In the genomic region with DNA sequence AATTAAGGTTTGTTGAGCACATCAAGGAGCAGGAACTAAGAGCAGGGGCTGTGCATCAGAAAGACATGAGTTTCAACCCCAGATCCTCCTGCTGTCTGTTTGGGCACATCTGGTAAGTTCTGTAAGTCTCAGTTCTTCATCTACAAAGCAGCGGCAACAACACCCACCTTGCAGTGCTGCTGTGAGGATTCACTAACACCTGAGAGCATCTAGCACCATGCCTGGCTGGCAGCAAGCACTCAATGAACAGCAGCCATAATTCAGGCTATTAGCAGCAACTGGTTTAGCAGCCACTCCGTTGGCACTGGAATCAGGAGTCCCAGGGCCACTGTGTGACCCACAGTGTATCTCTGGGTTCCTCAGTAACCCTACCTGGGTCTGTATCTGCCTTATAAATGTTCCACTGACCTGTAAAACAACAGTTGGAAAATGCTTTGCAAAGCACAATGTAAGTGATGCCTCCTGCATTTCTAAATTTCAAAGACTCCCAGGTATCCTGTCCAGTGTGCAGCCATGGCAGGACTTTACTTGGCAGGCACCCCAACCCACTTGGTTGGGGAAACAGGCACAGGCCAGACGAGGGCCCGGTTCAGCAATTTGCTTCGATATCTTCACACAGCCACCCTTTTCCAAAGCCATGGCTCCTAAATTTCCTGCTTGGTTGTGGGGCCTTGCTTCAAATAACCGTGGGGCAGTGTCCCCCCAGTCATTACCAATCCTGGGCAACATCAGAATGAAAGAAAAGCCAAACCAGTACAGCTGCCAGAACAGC, we compare ENCODE assay signal across 19 cellular contexts. TPM values are rescaled to one million over a fixed set of nuclear protein-coding genes. Genes with fewer than 3 reads are reported as not detected.
DNase-seq lines count a peak whose midpoint lies in the region; ATAC-seq, FAIRE-seq and TF ChIP-seq lines count a peak whose summit lies in the region.
"Had no signal": no experiment of that assay in that cellular context is flagged by ENCODE, and none has a peak within 500 bp of the region (broad histone marks: within the 10 kb centered on the region; RNA-seq: fewer than 3 reads in every experiment).

No MANE protein-coding gene starts in this region.

- POLR2A ChIA-PET in CD4-positive, alpha-beta T cell (lab: Charles Lee), result no interaction called here

- no peak overlapping the region for H3K4ac ChIP-seq in neuronal stem cell (ENCODE audit: low read length)

- H4K8ac ChIP-seq in neuronal stem cell (ENCODE audit: low read depth, low read length), result no peak overlapping the region

- ATAC-seq in CD4-positive, alpha-beta T cell (ENCODE audit: poor library complexity), result no peak
- ATAC-seq: activated CD8-positive, alpha-beta T cell treated with anti-CD3 and anti-CD28 coated beads, Interleukin-2, amount 10 ng/mL, durations not matched to agents 7 days and 5 days; pancreas had no signal

- no peak overlapping the region for H2BK120ac ChIP-seq in neuronal stem cell (ENCODE audit: low read depth, low read length)

- H3K36me3 ChIP-seq in Karpas-422 (ENCODE audit: insufficient read depth, low read length) (no peaks in the 10 kb centered on the region), neuronal stem cell (replicated peaks in 1 of 2; ENCODE audit: control insufficient read depth in 2 of 2, insufficient read depth in 2 of 2, low read length in 2 of 2) (peaks cover 3 to 16% of the 10 kb centered on the region in 2 donors), mammary epithelial cell (ENCODE audit: insufficient read depth, low read length) (no peaks in the 10 kb centered on the region)
- H3K36me3 ChIP-seq: adrenal gland, pancreas had no signal

- no peaks in the 10 kb centered on the region for H3K27me3 ChIP-seq in CD4-positive, alpha-beta T cell (ENCODE audit: control insufficient read depth, insufficient read depth, low read length)
- H3K27me3 ChIP-seq in Karpas-422 (ENCODE audit: low read length), result no peaks in the 10 kb centered on the region
- no peaks in the 10 kb centered on the region for H3K27me3 ChIP-seq in neuronal stem cell (ENCODE audit: control insufficient read depth in 3 of 3, insufficient read depth in 3 of 3, low read depth in 1 of 3, low read length in 3 of 3)
- no peaks in the 10 kb centered on the region for H3K27me3 ChIP-seq in mammary epithelial cell (ENCODE audit: insufficient read depth, low read length)
- H3K27me3 ChIP-seq: adrenal gland, pancreas had no signal

- in situ Hi-C loops in mammary epithelial cell (cut with MboI; ENCODE audit: low sequenced_read_pairs in 2 of 2), result no loop called here

- no peak overlapping the region for H3K4me3 ChIP-seq in Karpas-422 (ENCODE audit: low read length)
- no peak overlapping the region for H3K4me3 ChIP-seq in neuronal stem cell (ENCODE audit: low read length in 2 of 2)
- H3K4me3 ChIP-seq in mammary epithelial cell (replicated peaks in 1 of 3; ENCODE audit: insufficient read depth in 1 of 3, low read depth in 2 of 3, low read length in 3 of 3), result no peak overlapping the region
- H3K4me3 ChIP-seq: adrenal gland, pancreas, PC-9 had no signal

- no peak overlapping the region for H2BK15ac ChIP-seq in neuronal stem cell (ENCODE audit: low read length)

- H3K18ac ChIP-seq in neuronal stem cell (ENCODE audit: low read length), result peak overlapping the region; percentile 44

- BruUV-seq in mammary epithelial cell (replicated peaks; lab: Mats Ljungman, UMichigan), result no TSS peak

- dilution Hi-C loops in mammary epithelial cell (cut with HindIII; ENCODE audit: low sequenced_read_pairs), result loop anchor here (5.0 kb wide), 4 partner anchors 42 to 117 kb away; partner anchors contain the start of genes COG4 and SF3B3

- H3K36me3 Mint-ChIP-seq in CD4-positive, alpha-beta T cell (ENCODE audit: low read depth), result peaks cover 14% of the 10 kb centered on the region
- H3K36me3 Mint-ChIP-seq in chondrocyte (ENCODE audit: low read depth), result no peaks in the 10 kb centered on the region

- no peak overlapping the region for H3K27ac ChIP-seq in CD4-positive, alpha-beta T cell (ENCODE audit: low read depth, low read length)
- H3K27ac ChIP-seq in Karpas-422 (ENCODE audit: low read length), result peak overlapping the region; percentile 99
- H3K27ac ChIP-seq in neuronal stem cell (replicated peaks; ENCODE audit: low read length), result no peak overlapping the region
- no peak overlapping the region for H3K27ac ChIP-seq in mammary epithelial cell (ENCODE audit: insufficient read depth, low read depth, low read length)
- H3K27ac ChIP-seq: KMS-11, pancreas, PC-9 had no signal

- H4K91ac ChIP-seq in neuronal stem cell (ENCODE audit: low read depth, low read length, poor library complexity), result no peak overlapping the region

- H3K9ac ChIP-seq in Karpas-422 (ENCODE audit: low read length) (peak overlapping the region; percentile 29), neuronal stem cell (ENCODE audit: low read depth, low read length, poor library complexity) (peak overlapping the region; percentile 61), mammary epithelial cell (ENCODE audit: insufficient read depth, low read length) (no peak overlapping the region)
- H3K9ac ChIP-seq: KMS-11 had no signal

- H3K4me1 Mint-ChIP-seq in CD4-positive, alpha-beta T cell (ENCODE audit: low read depth), result peaks cover 83% of the 10 kb centered on the region
- H3K4me1 Mint-ChIP-seq in chondrocyte (ENCODE audit: low read depth), result peaks cover 81% of the 10 kb centered on the region

- intact Hi-C loops in CD4-positive, alpha-beta T cell (cut with DNase I, micrococcal nuclease), result loop anchor here (5.0 kb wide), 3 partner anchors 32 to 368 kb away; partner anchors contain the start of genes COG4 (in 1 of the 2), SF3B3 (in 1 of the 2) and VAC14 (in 1 of the 2)
- intact Hi-C loops in mammary epithelial cell (cut with micrococcal nuclease), result loop anchor here (5.0 kb wide), 1 partner anchor 88 kb away; the partner anchor contains the start of genes COG4 and SF3B3

- H3K23ac ChIP-seq in neuronal stem cell (ENCODE audit: low read depth, low read length, poor library complexity), result peak overlapping the region; percentile 34

- no peak overlapping the region for H2AFZ ChIP-seq in Karpas-422 (ENCODE audit: low read length)
- H2AFZ ChIP-seq in neuronal stem cell (ENCODE audit: low read length), result no peak overlapping the region
- H2AFZ ChIP-seq in mammary epithelial cell (ENCODE audit: low read depth, low read length), result no peak overlapping the region
- H2AFZ ChIP-seq: PC-9 had no signal

- H3K27me3 Mint-ChIP-seq in CD4-positive, alpha-beta T cell, result no peaks in the 10 kb centered on the region
- no peaks in the 10 kb centered on the region for H3K27me3 Mint-ChIP-seq in chondrocyte (ENCODE audit: low read depth)

- H4K20me1 ChIP-seq in Karpas-422 (ENCODE audit: insufficient read depth, low read depth, low read length), result peaks cover 4% of the 10 kb centered on the region; the same call in 1 of the 2 replicates
- no peaks in the 10 kb centered on the region for H4K20me1 ChIP-seq in mammary epithelial cell (ENCODE audit: insufficient read depth, low read length)

- H3K79me2 ChIP-seq in Karpas-422 (ENCODE audit: low read length), result peaks cover 50% of the 10 kb centered on the region
- peaks cover 37% of the 10 kb centered on the region for H3K79me2 ChIP-seq in mammary epithelial cell (ENCODE audit: insufficient read depth, low read length)

- no peaks in the 10 kb centered on the region for H3K9me3 ChIP-seq in CD4-positive, alpha-beta T cell (ENCODE audit: control insufficient read depth, low read length)
- H3K9me3 ChIP-seq in Karpas-422 (ENCODE audit: low read length) (no peaks in the 10 kb centered on the region), neuronal stem cell (replicated peaks in 1 of 2; ENCODE audit: control insufficient read depth in 2 of 2, insufficient read depth in 1 of 2, low read depth in 1 of 2, low read length in 2 of 2) (no peaks in the 10 kb centered on the region), mammary epithelial cell (replicated peaks; ENCODE audit: insufficient read depth, low read length) (no peaks in the 10 kb centered on the region)
- H3K9me3 ChIP-seq: adrenal gland, pancreas had no signal

- CTCF ChIA-PET in CD4-positive, alpha-beta T cell (lab: Charles Lee), result interaction anchor here (0.6 kb wide), 1 partner anchor 820 kb away, joined by 3 read pairs; no protein-coding TSS in a partner anchor
- CTCF ChIA-PET in mammary epithelial cell (lab: Charles Lee; ENCODE audit: low non-redundant PET), result no interaction called here

- no peaks in the 10 kb centered on the region for H3K9me3 Mint-ChIP-seq in CD4-positive, alpha-beta T cell
- H3K9me3 Mint-ChIP-seq in chondrocyte (ENCODE audit: low read depth), result no peaks in the 10 kb centered on the region
- H3K9me3 Mint-ChIP-seq: activated T-helper 1 cell treated with anti-CD3 and anti-CD28 coated beads, Interleukin-12 subunit alpha, Interleukin-12 subunit beta, Interleukin-2, Interleukin-4 antibody, amounts not matched to agents 30 ng/mL and 10 ng/mL and 1 ng/mL, durations not matched to agents 14 hours and 24 hours and 36 hours had no signal

- FAIRE-seq in GM12892 (lab: Jason Lieb, UNC), result no peak
- FAIRE-seq: D721Med, pancreas had no signal

- H3K4me1 ChIP-seq in Karpas-422 (ENCODE audit: low read length) (peaks cover 76% of the 10 kb centered on the region), neuronal stem cell (ENCODE audit: control insufficient read depth in 2 of 2, insufficient read depth in 1 of 2, low read depth in 1 of 2, low read length in 2 of 2) (peaks cover 30 to 39% of the 10 kb centered on the region in 2 donors), mammary epithelial cell (ENCODE audit: insufficient read depth, low read length) (peaks cover 40% of the 10 kb centered on the region)

- H3K9me2 ChIP-seq in Karpas-422 (replicated peaks; ENCODE audit: insufficient read depth, low read length), result no peaks in the 10 kb centered on the region

- H2BK12ac ChIP-seq in neuronal stem cell (ENCODE audit: low read length), result no peak overlapping the region

- no peak for DNase-seq in CD4-positive, alpha-beta T cell
- DNase-seq in Karpas-422, result no peak
- DNase-seq in chondrocyte (ENCODE audit: low spot score), result no peak
- DNase-seq in neuronal stem cell (ENCODE audit: low spot score), result no peak
- DNase-seq in GM12892 (ENCODE audit: insufficient read length), result no peak
- DNase-seq in mammary epithelial cell, result no peak
- DNase-seq in occipital lobe (lab: John Stamatoyannopoulos, UW), result no peak
- DNase-seq in NCI-H2107 (lab: John Stamatoyannopoulos, UW), result no peak
- DNase-seq: activated CD8-positive, alpha-beta T cell treated with anti-CD3 and anti-CD28 coated beads, Interleukin-2, amount 10 ng/mL, durations not matched to agents 7 days and 5 days; adrenal gland; cerebellar nuclear complex; NCI-H1694; NCI-H446 treated with DMSO at 0.1 percent for 48 hours; pancreas; PC-9; stimulated activated CD4-positive, alpha-beta T cell treated with anti-CD3 and anti-CD28 coated beads, Interleukin-15, amount 100 ng/mL, for 24 hours had no signal

- no peak overlapping the region for H2AK5ac ChIP-seq in neuronal stem cell (ENCODE audit: low read depth, low read length)

- H3K27ac Mint-ChIP-seq in CD4-positive, alpha-beta T cell, result peak overlapping the region; percentile 86
- H3K27ac Mint-ChIP-seq in chondrocyte (ENCODE audit: unreplicated experiment), result peak overlapping the region; percentile 95
- H3K27ac Mint-ChIP-seq: activated CD8-positive, alpha-beta T cell treated with anti-CD3 and anti-CD28 coated beads, Interleukin-2, amount 10 ng/mL, durations not matched to agents 7 days and 5 days; activated T-helper 1 cell treated with anti-CD3 and anti-CD28 coated beads, Interleukin-12 subunit alpha, Interleukin-12 subunit beta, Interleukin-2, Interleukin-4 antibody, amounts not matched to agents 30 ng/mL and 10 ng/mL and 1 ng/mL, durations not matched to agents 14 hours and 24 hours and 36 hours had no signal

- TF ChIP-seq POLR2A in GM12892 (IDR thresholded peaks at IDR 0.05; ENCODE audit: low read depth, low read length), result no peak

- H2BK5ac ChIP-seq in neuronal stem cell (ENCODE audit: low read length), result no peak overlapping the region

- WGBS in neuronal stem cell (ENCODE audit: extremely low coverage in 2 of 2, insufficient read length in 2 of 2, insufficient replicate concordance in 1 of 2), 2 donors, result no CpG with 5 or more reads among the region's 6 CpGs
- 71% methylated on average over 6 of the region's 6 CpGs for WGBS in mammary epithelial cell (ENCODE audit: low coverage, missing lambda C conversion rate)

- peak overlapping the region; percentile 34 for H3K4me3 Mint-ChIP-seq in CD4-positive, alpha-beta T cell
- H3K4me3 Mint-ChIP-seq in chondrocyte (ENCODE audit: unreplicated experiment), result no peak overlapping the region
- H3K4me3 Mint-ChIP-seq: activated CD8-positive, alpha-beta T cell treated with anti-CD3 and anti-CD28 coated beads, Interleukin-2, amount 10 ng/mL, durations not matched to agents 7 days and 5 days; activated T-helper 1 cell treated with anti-CD3 and anti-CD28 coated beads, Interleukin-12 subunit alpha, Interleukin-12 subunit beta, Interleukin-2, Interleukin-4 antibody, amounts not matched to agents 30 ng/mL and 10 ng/mL and 1 ng/mL, durations not matched to agents 14 hours and 24 hours and 36 hours had no signal

- H3K4me2 ChIP-seq in Karpas-422 (ENCODE audit: low read depth, low read length, poor library complexity, severe bottlenecking) (peak overlapping the region; percentile 72), neuronal stem cell (ENCODE audit: insufficient read depth, low read length, poor library complexity, severe bottlenecking) (no peak overlapping the region), mammary epithelial cell (ENCODE audit: insufficient read depth, low read depth, low read length) (no peak overlapping the region)
- H3K4me2 ChIP-seq: PC-9 had no signal

- H3K14ac ChIP-seq in neuronal stem cell (ENCODE audit: low read length), result no peak overlapping the region

- peaks cover 8% of the 10 kb centered on the region for H3K79me1 ChIP-seq in neuronal stem cell (ENCODE audit: low read depth, low read length)

- TF ChIP-seq CTCF in CD4-positive, alpha-beta T cell (IDR thresholded peaks at IDR 0.05), result no peak
- TF ChIP-seq CTCF in chondrocyte (IDR thresholded peaks at IDR 0.05), result no peak
- no peak for TF ChIP-seq CTCF in mammary epithelial cell (conservative IDR thresholded peaks at IDR 0.05 in 1 of 2, IDR thresholded peaks at IDR 0.05 in 1 of 2; ENCODE audit: extremely low read depth in 1 of 2, insufficient read depth in 1 of 2, low read depth in 1 of 2, low read length in 2 of 2)

RNA-seq across cellular contexts. Expression of gene ST3GAL2, which starts 4.2 kb away (rescaled TPM):
- 10 to 100 TPM in 1 of 2 experiments, 1 to 10 TPM in 1; 9.8 to 11.1 TPM for total RNA-seq in CD4-positive, alpha-beta T cell
- total RNA-seq in Karpas-422 (2014; rRNA removed; shearing (Covaris generic); ENCODE audit: low replicate concordance), result 48.1 and 62.4 TPM in 2 replicates
- total RNA-seq in chondrocyte, result 71.9 to 76.4 TPM (median 72.1 TPM) in 3 replicates
- 21.9 TPM for polyA plus RNA-seq in neuronal stem cell (2013, experiment 1 of 2)
- polyA plus RNA-seq in neuronal stem cell (2013, experiment 2 of 2), result 23.3 TPM
- polyA plus RNA-seq in GM12892 (2012; ENCODE audit: missing spikeins), result 37.6 TPM
- total RNA-seq in mammary epithelial cell, result 10 to 100 TPM; 14.0 to 14.5 TPM
- 7.9 TPM for polyA plus RNA-seq in mammary epithelial cell
- polyA minus RNA-seq in mammary epithelial cell, result 48.9 TPM
- 35.2 TPM for total RNA-seq in occipital lobe

RNA-seq across cellular contexts. Expression of gene FCSK, which starts 19.7 kb away (rescaled TPM):
- 10 to 100 TPM; 21.8 to 25.4 TPM for total RNA-seq in CD4-positive, alpha-beta T cell
- total RNA-seq in Karpas-422 (2014; rRNA removed; shearing (Covaris generic); ENCODE audit: low replicate concordance), result 6.4 and 17.4 TPM in 2 replicates
- total RNA-seq in chondrocyte, result 9.2 to 12.9 TPM (median 11.5 TPM) in 3 replicates
- 2.1 TPM for polyA plus RNA-seq in neuronal stem cell (2013, experiment 1 of 2)
- 2.4 TPM for polyA plus RNA-seq in neuronal stem cell (2013, experiment 2 of 2)
- polyA plus RNA-seq in GM12892 (2012; ENCODE audit: missing spikeins), result 10.1 TPM
- 10 to 100 TPM; 12.2 to 12.7 TPM for total RNA-seq in mammary epithelial cell
- 8.0 TPM for polyA plus RNA-seq in mammary epithelial cell
- 6.9 TPM for polyA minus RNA-seq in mammary epithelial cell
- 6.2 TPM for total RNA-seq in occipital lobe
